15 cellular contexts compared by ENCODE assay signal in the genomic region with DNA sequence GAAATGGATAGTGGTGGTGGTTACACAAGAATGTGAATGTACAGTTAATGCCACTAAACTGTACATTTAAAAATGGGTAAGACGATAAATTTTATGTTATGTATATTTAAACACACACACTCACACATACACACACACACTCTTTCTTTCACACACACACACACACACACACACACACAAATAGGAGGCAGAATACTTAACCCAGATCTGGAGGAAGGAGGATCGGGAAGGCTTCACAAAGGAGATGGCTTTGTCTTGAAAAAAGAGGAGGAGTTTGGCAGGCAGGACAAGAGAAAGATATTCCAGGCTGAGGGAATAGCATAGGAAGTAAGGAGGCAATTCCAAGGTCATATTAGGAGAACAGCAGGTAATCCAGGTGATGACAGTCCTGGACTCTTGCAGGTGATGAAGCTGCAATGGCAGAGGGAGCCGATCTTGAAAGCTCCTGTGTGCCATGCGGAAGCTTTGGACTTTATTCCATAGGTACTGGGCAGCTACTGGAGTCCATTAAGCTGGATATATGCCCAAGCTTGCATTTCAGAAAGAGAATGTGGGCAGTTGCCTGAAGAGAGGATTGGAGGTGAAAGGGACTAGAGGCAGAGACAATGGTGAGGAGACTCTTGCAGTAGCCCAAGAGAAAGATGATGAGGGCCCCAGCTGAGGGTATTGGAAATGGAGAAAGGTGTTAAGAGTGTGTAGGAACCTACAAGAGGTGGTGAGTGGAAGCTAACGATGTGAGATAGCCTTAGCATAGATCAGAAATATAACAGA. TPM values are rescaled to one million over a fixed set of nuclear protein-coding genes. Genes with fewer than 3 reads are reported as not detected.
A peak's percentile ranks its signal among the peaks of the same experiment; 100 is the strongest.
DNase-seq lines count a peak whose midpoint lies in the region; ATAC-seq and TF ChIP-seq lines count a peak whose summit lies in the region.
"Had no signal": no experiment of that assay in that cellular context is flagged by ENCODE, and none has a peak within 500 bp of the region (broad histone marks: within the 10 kb centered on the region; RNA-seq: fewer than 3 reads in every experiment).

No MANE protein-coding gene starts in this region.

- H3K27me3 Mint-ChIP-seq in stimulated activated naive CD8-positive, alpha-beta T cell treated with anti-CD3 and anti-CD28 coated beads, Interleukin-15, Interleukin-2, amounts not matched to agents 100 ng/mL and 50 ng/mL, for 24 hours = no peaks in the 10 kb centered on the region

- peak overlapping the region; percentile 77 for H3K27ac Mint-ChIP-seq in stimulated activated naive CD8-positive, alpha-beta T cell treated with anti-CD3 and anti-CD28 coated beads, Interleukin-15, Interleukin-2, amounts not matched to agents 100 ng/mL and 50 ng/mL, for 24 hours
- H3K27ac Mint-ChIP-seq: GM23338, nephron had no signal

- no peaks in the 10 kb centered on the region for H3K27me3 ChIP-seq in ascending aorta
- H3K27me3 ChIP-seq in neutrophil = no peaks in the 10 kb centered on the region

- intact Hi-C loops in ascending aorta (cut with DNase I) = no loop called here

- H3K4me1 ChIP-seq in ascending aorta (peaks cover 0 to 3% of the 10 kb centered on the region in 2 donors), neutrophil (ENCODE audit: control insufficient read depth in 1 of 2, insufficient read depth in 1 of 2, low read depth in 1 of 2, low read length in 1 of 2) (peaks cover 45 to 59% of the 10 kb centered on the region in 2 experiments)

- TF ChIP-seq CTCF in ascending aorta (IDR thresholded peaks at IDR 0.05) = no peak
- no peak for TF ChIP-seq CTCF in neutrophil (IDR thresholded peaks at IDR 0.05)

- H3K9me3 ChIP-seq in ascending aorta = no peaks in the 10 kb centered on the region
- H3K9me3 ChIP-seq in neutrophil = no peaks in the 10 kb centered on the region

- H3K27ac ChIP-seq in ascending aorta (peak overlapping the region; percentile 65 to 73), neutrophil (peak overlapping the region; percentile 92)

- no peaks in the 10 kb centered on the region for H3K9me3 Mint-ChIP-seq in stimulated activated naive CD8-positive, alpha-beta T cell treated with anti-CD3 and anti-CD28 coated beads, Interleukin-15, Interleukin-2, amounts not matched to agents 100 ng/mL and 50 ng/mL, for 24 hours
- H3K9me3 Mint-ChIP-seq: GM23338, nephron had no signal

- ATAC-seq in stimulated activated naive CD8-positive, alpha-beta T cell treated with anti-CD3 and anti-CD28 coated beads, Interleukin-15, Interleukin-2, amounts not matched to agents 100 U/mL and 50 U/mL, for 24 hours = no peak
- ATAC-seq: GM23338 had no signal

- no peaks in the 10 kb centered on the region for H3K36me3 ChIP-seq in ascending aorta
- no peaks in the 10 kb centered on the region for H3K36me3 ChIP-seq in neutrophil

- H3K36me3 Mint-ChIP-seq in stimulated activated naive CD8-positive, alpha-beta T cell treated with anti-CD3 and anti-CD28 coated beads, Interleukin-15, Interleukin-2, amounts not matched to agents 100 ng/mL and 50 ng/mL, for 24 hours (ENCODE audit: low read depth) = no peaks in the 10 kb centered on the region

- H3K4me3 ChIP-seq in ascending aorta (peak overlapping the region in 1 of 2 donors; percentile 51), neutrophil (ENCODE audit: low read depth in 1 of 2, low read length in 1 of 2) (no peak overlapping the region)
- H3K4me3 ChIP-seq: GM23338 had no signal

- H3K4me3 Mint-ChIP-seq in stimulated activated naive CD8-positive, alpha-beta T cell treated with anti-CD3 and anti-CD28 coated beads, Interleukin-15, Interleukin-2, amounts not matched to agents 100 ng/mL and 50 ng/mL, for 24 hours = peak overlapping the region; percentile 77
- H3K4me3 Mint-ChIP-seq: GM23338, nephron had no signal

- DNase-seq in stimulated activated naive CD8-positive, alpha-beta T cell treated with anti-CD3 and anti-CD28 coated beads, Interleukin-15, Interleukin-2, amounts not matched to agents 100 U/mL and 50 U/mL, for 24 hours = no peak
- DNase-seq in ascending aorta (ENCODE audit: low spot score in 2 of 2) (no peak), HuH-7 (ENCODE audit: low spot score) (no peak), NCI-H2227 treated with DMSO at 0.1 percent for 48 hours (lab: John Stamatoyannopoulos, UW) (no peak), NCI-H2029 treated with DMSO at 0.1 percent for 48 hours (lab: John Stamatoyannopoulos, UW) (no peak), epidermal melanocyte (ENCODE audit: insufficient read length, low spot score) (no peak)
- DNase-seq: activated CD8-positive, alpha-beta memory T cell treated with anti-CD3 and anti-CD28 coated beads, Interleukin-2, amount 50 U/mL, for 48 hours; AML-193; NCI-H1048; NCI-H226; stimulated activated CD4-positive, alpha-beta T cell treated with anti-CD3 and anti-CD28 coated beads, Interleukin-2, amount 100 ng/mL, for 48 hours had no signal

- H3K4me1 Mint-ChIP-seq in stimulated activated naive CD8-positive, alpha-beta T cell treated with anti-CD3 and anti-CD28 coated beads, Interleukin-15, Interleukin-2, amounts not matched to agents 100 ng/mL and 50 ng/mL, for 24 hours (ENCODE audit: low read depth) = peaks cover 65% of the 10 kb centered on the region
- H3K4me1 Mint-ChIP-seq: GM23338, nephron had no signal

RNA-seq across cellular contexts. Expression of gene LYST, which starts 15.4 kb away (rescaled TPM):
- total RNA-seq in ascending aorta = 169 TPM
